Comparison of ENCODE assay signal across 1 cellular context in genomic region chr22:39184586-39185577, GRCh38.
TF ChIP-seq lines count a peak whose summit lies in the region.

No MANE protein-coding gene starts in this region.

TF ChIP-seq in SK-N-SH, 30 proteins besides CTCF, POLR2A, EP300 and RAD21 (continued from another document):
- TF ChIP-seq USF2 (IDR thresholded peaks at IDR 0.05; ENCODE audit: borderline replicate concordance, low read depth, low read length), result no peak
- TF ChIP-seq REST (IDR thresholded peaks at IDR 0.05; ENCODE audit: low read depth, low read length), result no peak
- no peak for TF ChIP-seq ZBTB33 (IDR thresholded peaks at IDR 0.05; ENCODE audit: borderline replicate concordance, low read depth)
- no peak for TF ChIP-seq FOXM1 (IDR thresholded peaks at IDR 0.05; ENCODE audit: low read depth)
- TF ChIP-seq JUND (IDR thresholded peaks at IDR 0.05), result no peak
- no peak for TF ChIP-seq PBX3 (IDR thresholded peaks at IDR 0.05)
- TF ChIP-seq FOSL2 (IDR thresholded peaks at IDR 0.05; ENCODE audit: borderline replicate concordance, low read depth), result no peak
- no peak for TF ChIP-seq RCOR1 (IDR thresholded peaks at IDR 0.05; ENCODE audit: low read length)
- TF ChIP-seq USF1 (IDR thresholded peaks at IDR 0.05; ENCODE audit: borderline replicate concordance, low read depth), result no peak
- no peak for TF ChIP-seq MAX (IDR thresholded peaks at IDR 0.05; ENCODE audit: low read depth)
- TF ChIP-seq POLR2AphosphoS5 (IDR thresholded peaks at IDR 0.05; ENCODE audit: low read depth, low read length), result no peak
- TF ChIP-seq MXI1 (IDR thresholded peaks at IDR 0.05; ENCODE audit: low read depth, low read length), result no peak
- TF ChIP-seq SMC3 (IDR thresholded peaks at IDR 0.05; ENCODE audit: low read depth, low read length), result no peak
- no peak for TF ChIP-seq GATA2 (CRISPR knock-in tag; IDR thresholded peaks at IDR 0.05)
- TF ChIP-seq FOXJ3 (CRISPR knock-in tag; IDR thresholded peaks at IDR 0.05), result no peak
- TF ChIP-seq TEAD4 (IDR thresholded peaks at IDR 0.05; ENCODE audit: borderline replicate concordance, insufficient read depth), result no peak
TF ChIP-seq in SK-N-SH: peak in this region for 0.
